In genomic region chr1:168227620-168228019, GRCh38 we compare ENCODE assay signal across 8 cellular contexts.
DNase-seq lines count a peak whose midpoint lies in the region; ATAC-seq lines count a peak whose summit lies in the region.

No MANE protein-coding gene starts in this region.

- H3K4me1 ChIP-seq in endocrine pancreas (ENCODE audit: control insufficient read depth, insufficient read depth, low read length), result peaks cover 11% of the 10 kb centered on the region

- no peaks in the 10 kb centered on the region for H3K36me3 ChIP-seq in endocrine pancreas (ENCODE audit: control insufficient read depth, insufficient read depth, low read length)

- peak overlapping the region; percentile 86 for H3K4me3 Mint-ChIP-seq in T-helper 2 cell treated with Interferon-gamma antibody and Interleukin-4, amounts not matched to agents 5 μg/mL and 100 μg/mL, for 36 hours

- peak overlapping the region; percentile 97 for H3K27ac Mint-ChIP-seq in T-helper 2 cell treated with Interferon-gamma antibody and Interleukin-4, amounts not matched to agents 5 μg/mL and 100 μg/mL, for 36 hours

- H3K27ac ChIP-seq in skin epidermis, result peak overlapping the region in 13 of 21 experiments; percentile 30 to 95 (median 93)

- peaks cover 44% of the 10 kb centered on the region for H3K36me3 Mint-ChIP-seq in T-helper 2 cell treated with Interferon-gamma antibody and Interleukin-4, amounts not matched to agents 5 μg/mL and 100 μg/mL, for 36 hours (ENCODE audit: low read depth)

- peaks cover 53% of the 10 kb centered on the region for H3K4me1 Mint-ChIP-seq in T-helper 2 cell treated with Interferon-gamma antibody and Interleukin-4, amounts not matched to agents 5 μg/mL and 100 μg/mL, for 36 hours (ENCODE audit: low read depth)

- H3K27me3 ChIP-seq in endocrine pancreas (ENCODE audit: control insufficient read depth, insufficient read depth, low read length), result no peaks in the 10 kb centered on the region

- H3K4me3 ChIP-seq in endocrine pancreas (ENCODE audit: control insufficient read depth, insufficient read depth, low read length) (peak overlapping the region; percentile 54), skin epidermis (peak overlapping the region in 6 of 7 experiments; percentile 64 to 94 (median 87))

- DNase-seq in T-helper 2 cell treated with Interferon-gamma antibody and Interleukin-4, amounts not matched to agents 5 μg/mL and 100 μg/mL, for 36 hours (ENCODE audit: low spot score), result no peak
- DNase-seq in T-helper 2 cell (no peak), NAMALWA (ENCODE audit: low spot score) (peak; percentile 24), germinal center (ENCODE audit: low spot score) (no peak)

- H3K9me3 ChIP-seq in endocrine pancreas (ENCODE audit: control insufficient read depth, low read length), result no peaks in the 10 kb centered on the region

- H3K9me3 Mint-ChIP-seq in T-helper 2 cell treated with Interferon-gamma antibody and Interleukin-4, amounts not matched to agents 5 μg/mL and 100 μg/mL, for 36 hours, result no peaks in the 10 kb centered on the region

- H3K9ac ChIP-seq in endocrine pancreas (ENCODE audit: control insufficient read depth, insufficient read depth, low read length), result no peak overlapping the region

- H3K27me3 Mint-ChIP-seq in T-helper 2 cell treated with Interferon-gamma antibody and Interleukin-4, amounts not matched to agents 5 μg/mL and 100 μg/mL, for 36 hours (ENCODE audit: low read depth), result no peaks in the 10 kb centered on the region

- ATAC-seq in GM21447 (IDR thresholded peaks at IDR 0.05; ENCODE audit: unreplicated experiment) (no peak), GM19035 (IDR thresholded peaks at IDR 0.05; ENCODE audit: unreplicated experiment) (no peak)
